Comparison of ENCODE assay signal across 7 cellular contexts in the genomic region with DNA sequence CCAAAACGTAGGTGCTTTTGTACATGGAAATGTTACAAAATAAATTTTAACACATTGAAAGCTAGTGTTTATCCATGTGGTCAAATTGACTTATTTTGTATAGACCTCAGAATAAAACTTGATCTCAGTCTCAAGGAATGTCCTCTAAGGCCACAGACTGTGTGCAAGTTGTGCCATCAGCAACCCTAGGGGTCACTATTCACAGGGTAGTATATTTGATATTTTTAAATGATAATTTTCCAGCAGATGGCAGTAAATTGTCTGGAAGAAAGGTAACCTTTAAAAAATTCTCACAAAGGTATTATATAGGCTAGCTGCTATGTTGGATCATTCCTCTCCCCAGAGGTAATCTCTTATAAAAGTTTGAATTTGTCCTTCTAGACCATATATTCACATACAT. TPM values are rescaled to one million over a fixed set of nuclear protein-coding genes. Genes with fewer than 3 reads are reported as not detected.
A peak's percentile ranks its signal among the peaks of the same experiment; 100 is the strongest.
DNase-seq lines count a peak whose midpoint lies in the region; ATAC-seq and TF ChIP-seq lines count a peak whose summit lies in the region.

No MANE protein-coding gene starts in this region.

- ATAC-seq in activated B cell treated with CpG ODN at 0.5 μM for 24 hours (ENCODE audit: low read depth) = peak; percentile 82
- peak; percentile 75 to 92 for ATAC-seq in naive B cell (ENCODE audit: low read depth in 2 of 2)

- H3K4me3 Mint-ChIP-seq in activated B cell treated with CpG ODN at 0.5 μM for 24 hours = no peak overlapping the region
- H3K4me3 Mint-ChIP-seq in naive B cell = no peak overlapping the region

- POLR2A ChIA-PET in activated B cell treated with CpG ODN at 0.5 μM for 24 hours (lab: Charles Lee) = no interaction called here

- H3K27ac Mint-ChIP-seq in activated B cell treated with CpG ODN at 0.5 μM for 24 hours (no peak overlapping the region), naive B cell (no peak overlapping the region)

- CTCF ChIA-PET in activated B cell treated with CpG ODN at 0.5 μM for 24 hours (lab: Charles Lee) = interaction anchor here (0.9 to 8.7 kb wide), 7 partner anchors 13 to 200 kb away, joined by 3 to 77 read pairs (median 3); partner anchors contain the start of gene SNX10

- no peak overlapping the region for H3K9ac ChIP-seq in Loucy (ENCODE audit: low read depth, low read length, poor library complexity, severe bottlenecking)

- H3K9me3 ChIP-seq in Loucy (ENCODE audit: insufficient read depth, low read depth, low read length) = no peaks in the 10 kb centered on the region

- H3K9me2 ChIP-seq in Loucy (replicated peaks; ENCODE audit: low read depth, low read length) = no peaks in the 10 kb centered on the region

- H3K36me3 Mint-ChIP-seq in activated B cell treated with CpG ODN at 0.5 μM for 24 hours (ENCODE audit: low read depth) = no peaks in the 10 kb centered on the region
- H3K36me3 Mint-ChIP-seq in naive B cell = no peaks in the 10 kb centered on the region

- H3K4me1 Mint-ChIP-seq in activated B cell treated with CpG ODN at 0.5 μM for 24 hours (peaks cover 11% of the 10 kb centered on the region), naive B cell (peaks cover 0 to 8% (median 4%) of the 10 kb centered on the region in 3 donors)

- peaks cover 3% of the 10 kb centered on the region for H3K27me3 Mint-ChIP-seq in activated B cell treated with CpG ODN at 0.5 μM for 24 hours
- no peaks in the 10 kb centered on the region for H3K27me3 Mint-ChIP-seq in naive B cell

- peaks cover 4% of the 10 kb centered on the region for H3K4me1 ChIP-seq in Loucy (ENCODE audit: insufficient read depth, low read length, poor library complexity, severe bottlenecking)

- H3K79me2 ChIP-seq in Loucy (ENCODE audit: insufficient read depth, low read length) = no peaks in the 10 kb centered on the region

- intact Hi-C loops in activated B cell treated with CpG ODN at 0.5 μM for 24 hours (cut with micrococcal nuclease) = loop anchor here (1.0 to 10.0 kb wide), 6 partner anchors 13 to 882 kb away; partner anchors contain the start of gene SNX10

- H4K20me1 ChIP-seq in Loucy (ENCODE audit: insufficient read depth, low read length, poor library complexity, severe bottlenecking) = no peaks in the 10 kb centered on the region

- H3K9me3 Mint-ChIP-seq in activated B cell treated with CpG ODN at 0.5 μM for 24 hours (no peaks in the 10 kb centered on the region), naive B cell (peaks cover 0 to 5% (median 0%) of the 10 kb centered on the region in 7 donors)

- no peaks in the 10 kb centered on the region for H3F3A ChIP-seq in Loucy (ENCODE audit: low read depth)

- peak; percentile 38 for TF ChIP-seq CTCF in GM06990 (IDR thresholded peaks at IDR 0.05; ENCODE audit: insufficient read depth, low read length, poor library complexity, severe bottlenecking)
- peak; percentile 86 for TF ChIP-seq CTCF in Loucy (conservative IDR thresholded peaks at IDR 0.05; ENCODE audit: low read length)
- TF ChIP-seq CTCF in activated B cell treated with CpG ODN at 0.5 μM for 24 hours (IDR thresholded peaks at IDR 0.05) = no peak

- no peak for DNase-seq in GM06990 (ENCODE audit: extremely low read depth, insufficient read length)
- no peak for DNase-seq in activated B cell treated with CpG ODN at 0.5 μM for 24 hours
- DNase-seq in naive B cell = peak; percentile 38
- DNase-seq in NCI-H524 treated with DMSO at 0.1 percent for 48 hours (lab: John Stamatoyannopoulos, UW) = no peak
- DNase-seq in activated gamma-delta T cell (lab: John Stamatoyannopoulos, UW) = no peak
- no peak for DNase-seq in activated CD4-positive, alpha-beta T cell treated with anti-CD3 and anti-CD28 coated beads, Interleukin-2, amount 50 U/mL, for 4 hours

- no peak overlapping the region for H3K4me3 ChIP-seq in GM06990 (replicated peaks; ENCODE audit: low read depth, low read length)
- H3K4me3 ChIP-seq in Loucy (ENCODE audit: low read length, poor library complexity, severe bottlenecking) = peak overlapping the region; percentile 42

- peak overlapping the region; percentile 47 for H3K4me2 ChIP-seq in Loucy (ENCODE audit: low read depth, low read length, poor library complexity, severe bottlenecking)

- no peak overlapping the region for H2AFZ ChIP-seq in Loucy (ENCODE audit: low read length)

- no peaks in the 10 kb centered on the region for H3K36me3 ChIP-seq in GM06990 (ENCODE audit: control insufficient read depth, insufficient read depth, low read length)
- no peaks in the 10 kb centered on the region for H3K36me3 ChIP-seq in Loucy (ENCODE audit: insufficient read depth, low read length)

- H3K27me3 ChIP-seq in GM06990 (replicated peaks; ENCODE audit: control insufficient read depth, insufficient read depth, low read length) (no peaks in the 10 kb centered on the region), Loucy (ENCODE audit: insufficient read depth, low read length, poor library complexity, severe bottlenecking) (no peaks in the 10 kb centered on the region)

RNA-seq across cellular contexts. Expression of gene SNX10, which starts 12.9 kb away (rescaled TPM):
- 28.9 and 32.3 TPM in 2 replicates for total RNA-seq in activated B cell treated with CpG ODN at 0.5 μM for 24 hours
- 100 to 1,000 TPM; 138 to 210 (median 164) TPM for polyA plus RNA-seq in naive B cell (ENCODE audit: low read depth in 6 of 6)
